In genomic region chr9:136697146-136697820, GRCh38 we compare ENCODE assay signal across 1 cellular context.
TF ChIP-seq lines count a peak whose summit lies in the region.

No MANE protein-coding gene starts in this region.

TF ChIP-seq in HepG2, 621 proteins besides CTCF, POLR2A, EP300 and RAD21 (continued from another document and continues in another):
- TF ChIP-seq PLRG1 (conservative IDR thresholded peaks at IDR 0.05) (no peak), CSRNP1 (CRISPR knock-in tag; IDR thresholded peaks at IDR 0.05) (no peak), ZNF850 (CRISPR knock-in tag; conservative IDR thresholded peaks at IDR 0.05) (no peak), KDM5B (CRISPR knock-in tag; IDR thresholded peaks at IDR 0.05; ENCODE audit: borderline replicate concordance) (peak; percentile 69; the same call in 1 of the 2 replicates), ZNF768 (CRISPR knock-in tag; IDR thresholded peaks at IDR 0.05) (no peak), ZNF333 (CRISPR knock-in tag; IDR thresholded peaks at IDR 0.05; ENCODE audit: borderline replicate concordance) (no peak), TP53 (CRISPR knock-in tag; conservative IDR thresholded peaks at IDR 0.05) (no peak), ATF4 (CRISPR knock-in tag; IDR thresholded peaks at IDR 0.05) (no peak), ZNF367 (CRISPR knock-in tag; IDR thresholded peaks at IDR 0.05; ENCODE audit: borderline replicate concordance) (no peak), PHF20 (CRISPR knock-in tag; IDR thresholded peaks at IDR 0.05) (no peak), PAF1 (CRISPR knock-in tag; IDR thresholded peaks at IDR 0.05) (no peak), ZNF318 (CRISPR knock-in tag; IDR thresholded peaks at IDR 0.05) (no peak), ATM (IDR thresholded peaks at IDR 0.05; ENCODE audit: borderline replicate concordance) (no peak), YEATS4 (CRISPR knock-in tag; IDR thresholded peaks at IDR 0.05; ENCODE audit: borderline replicate concordance) (peak; percentile 62; the same call in 1 of the 2 replicates), MED1 (CRISPR knock-in tag; IDR thresholded peaks at IDR 0.05) (peak; percentile 81), FLYWCH1 (CRISPR knock-in tag; IDR thresholded peaks at IDR 0.05) (no peak), HES4 (CRISPR knock-in tag; IDR thresholded peaks at IDR 0.05; ENCODE audit: borderline replicate concordance) (no peak), ZNF777 (CRISPR knock-in tag; IDR thresholded peaks at IDR 0.05) (no peak), GATAD1 (CRISPR knock-in tag; IDR thresholded peaks at IDR 0.05) (0 out of 2 replicates have a peak, but pooled peaks have one; percentile 16), ZBTB38 (CRISPR knock-in tag; IDR thresholded peaks at IDR 0.05) (peak; percentile 66; the same call in 1 of the 2 replicates), AGO2 (optimal IDR thresholded peaks at IDR 0.05; ENCODE audit: low read depth, low read length) (no peak), THAP11 (CRISPR knock-in tag; IDR thresholded peaks at IDR 0.05) (no peak), CBX2 (IDR thresholded peaks at IDR 0.05; ENCODE audit: low read depth, low read length) (no peak), CBX2 (CRISPR knock-in tag; IDR thresholded peaks at IDR 0.05; ENCODE audit: low read depth) (no peak), PAX8 (CRISPR knock-in tag; IDR thresholded peaks at IDR 0.05; ENCODE audit: borderline replicate concordance) (no peak), ZNF275 (CRISPR knock-in tag; IDR thresholded peaks at IDR 0.05; ENCODE audit: borderline replicate concordance) (no peak), KDM3A (CRISPR knock-in tag; IDR thresholded peaks at IDR 0.05; ENCODE audit: low read depth) (no peak), PHB2 (IDR thresholded peaks at IDR 0.05; ENCODE audit: partially characterized antibody) (no peak), NFATC3 (CRISPR knock-in tag; IDR thresholded peaks at IDR 0.05) (no peak), ZNF749 (CRISPR knock-in tag; IDR thresholded peaks at IDR 0.05; ENCODE audit: borderline replicate concordance) (no peak), ZNF772 (CRISPR knock-in tag; IDR thresholded peaks at IDR 0.05) (no peak), ZFP37 (CRISPR knock-in tag; IDR thresholded peaks at IDR 0.05; ENCODE audit: borderline replicate concordance) (no peak), NKX3-1 (CRISPR knock-in tag; IDR thresholded peaks at IDR 0.05) (no peak), ZNF776 (CRISPR knock-in tag; IDR thresholded peaks at IDR 0.05) (no peak), THAP8 (CRISPR knock-in tag; IDR thresholded peaks at IDR 0.05; ENCODE audit: borderline replicate concordance) (no peak), HOXA7 (CRISPR knock-in tag; IDR thresholded peaks at IDR 0.05) (no peak)
- TF ChIP-seq, protein P1, sequence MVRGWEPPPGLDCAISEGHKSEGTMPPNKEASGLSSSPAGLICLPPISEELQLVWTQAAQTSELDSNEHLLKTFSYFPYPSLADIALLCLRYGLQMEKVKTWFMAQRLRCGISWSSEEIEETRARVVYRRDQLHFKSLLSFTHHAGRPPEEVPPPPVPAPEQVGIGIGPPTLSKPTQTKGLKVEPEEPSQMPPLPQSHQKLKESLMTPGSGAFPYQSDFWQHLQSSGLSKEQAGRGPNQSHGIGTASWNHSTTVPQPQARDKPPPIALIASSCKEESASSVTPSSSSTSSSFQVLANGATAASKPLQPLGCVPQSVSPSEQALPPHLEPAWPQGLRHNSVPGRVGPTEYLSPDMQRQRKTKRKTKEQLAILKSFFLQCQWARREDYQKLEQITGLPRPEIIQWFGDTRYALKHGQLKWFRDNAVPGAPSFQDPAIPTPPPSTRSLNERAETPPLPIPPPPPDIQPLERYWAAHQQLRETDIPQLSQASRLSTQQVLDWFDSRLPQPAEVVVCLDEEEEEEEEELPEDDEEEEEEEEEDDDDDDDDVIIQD (CRISPR knock-in tag; IDR thresholded peaks at IDR 0.05; ENCODE audit: low read depth): no peak
- TF ChIP-seq, protein P2, sequence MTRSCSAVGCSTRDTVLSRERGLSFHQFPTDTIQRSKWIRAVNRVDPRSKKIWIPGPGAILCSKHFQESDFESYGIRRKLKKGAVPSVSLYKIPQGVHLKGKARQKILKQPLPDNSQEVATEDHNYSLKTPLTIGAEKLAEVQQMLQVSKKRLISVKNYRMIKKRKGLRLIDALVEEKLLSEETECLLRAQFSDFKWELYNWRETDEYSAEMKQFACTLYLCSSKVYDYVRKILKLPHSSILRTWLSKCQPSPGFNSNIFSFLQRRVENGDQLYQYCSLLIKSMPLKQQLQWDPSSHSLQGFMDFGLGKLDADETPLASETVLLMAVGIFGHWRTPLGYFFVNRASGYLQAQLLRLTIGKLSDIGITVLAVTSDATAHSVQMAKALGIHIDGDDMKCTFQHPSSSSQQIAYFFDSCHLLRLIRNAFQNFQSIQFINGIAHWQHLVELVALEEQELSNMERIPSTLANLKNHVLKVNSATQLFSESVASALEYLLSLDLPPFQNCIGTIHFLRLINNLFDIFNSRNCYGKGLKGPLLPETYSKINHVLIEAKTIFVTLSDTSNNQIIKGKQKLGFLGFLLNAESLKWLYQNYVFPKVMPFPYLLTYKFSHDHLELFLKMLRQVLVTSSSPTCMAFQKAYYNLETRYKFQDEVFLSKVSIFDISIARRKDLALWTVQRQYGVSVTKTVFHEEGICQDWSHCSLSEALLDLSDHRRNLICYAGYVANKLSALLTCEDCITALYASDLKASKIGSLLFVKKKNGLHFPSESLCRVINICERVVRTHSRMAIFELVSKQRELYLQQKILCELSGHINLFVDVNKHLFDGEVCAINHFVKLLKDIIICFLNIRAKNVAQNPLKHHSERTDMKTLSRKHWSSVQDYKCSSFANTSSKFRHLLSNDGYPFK (CRISPR knock-in tag; IDR thresholded peaks at IDR 0.05; ENCODE audit: borderline replicate concordance): no peak
- TF ChIP-seq, protein P3, sequence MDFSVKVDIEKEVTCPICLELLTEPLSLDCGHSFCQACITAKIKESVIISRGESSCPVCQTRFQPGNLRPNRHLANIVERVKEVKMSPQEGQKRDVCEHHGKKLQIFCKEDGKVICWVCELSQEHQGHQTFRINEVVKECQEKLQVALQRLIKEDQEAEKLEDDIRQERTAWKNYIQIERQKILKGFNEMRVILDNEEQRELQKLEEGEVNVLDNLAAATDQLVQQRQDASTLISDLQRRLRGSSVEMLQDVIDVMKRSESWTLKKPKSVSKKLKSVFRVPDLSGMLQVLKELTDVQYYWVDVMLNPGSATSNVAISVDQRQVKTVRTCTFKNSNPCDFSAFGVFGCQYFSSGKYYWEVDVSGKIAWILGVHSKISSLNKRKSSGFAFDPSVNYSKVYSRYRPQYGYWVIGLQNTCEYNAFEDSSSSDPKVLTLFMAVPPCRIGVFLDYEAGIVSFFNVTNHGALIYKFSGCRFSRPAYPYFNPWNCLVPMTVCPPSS (IDR thresholded peaks at IDR 0.05): no peak
- TF ChIP-seq, protein P4, sequence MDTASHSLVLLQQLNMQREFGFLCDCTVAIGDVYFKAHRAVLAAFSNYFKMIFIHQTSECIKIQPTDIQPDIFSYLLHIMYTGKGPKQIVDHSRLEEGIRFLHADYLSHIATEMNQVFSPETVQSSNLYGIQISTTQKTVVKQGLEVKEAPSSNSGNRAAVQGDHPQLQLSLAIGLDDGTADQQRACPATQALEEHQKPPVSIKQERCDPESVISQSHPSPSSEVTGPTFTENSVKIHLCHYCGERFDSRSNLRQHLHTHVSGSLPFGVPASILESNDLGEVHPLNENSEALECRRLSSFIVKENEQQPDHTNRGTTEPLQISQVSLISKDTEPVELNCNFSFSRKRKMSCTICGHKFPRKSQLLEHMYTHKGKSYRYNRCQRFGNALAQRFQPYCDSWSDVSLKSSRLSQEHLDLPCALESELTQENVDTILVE (CRISPR knock-in tag; IDR thresholded peaks at IDR 0.05): no peak
- TF ChIP-seq, protein P5, sequence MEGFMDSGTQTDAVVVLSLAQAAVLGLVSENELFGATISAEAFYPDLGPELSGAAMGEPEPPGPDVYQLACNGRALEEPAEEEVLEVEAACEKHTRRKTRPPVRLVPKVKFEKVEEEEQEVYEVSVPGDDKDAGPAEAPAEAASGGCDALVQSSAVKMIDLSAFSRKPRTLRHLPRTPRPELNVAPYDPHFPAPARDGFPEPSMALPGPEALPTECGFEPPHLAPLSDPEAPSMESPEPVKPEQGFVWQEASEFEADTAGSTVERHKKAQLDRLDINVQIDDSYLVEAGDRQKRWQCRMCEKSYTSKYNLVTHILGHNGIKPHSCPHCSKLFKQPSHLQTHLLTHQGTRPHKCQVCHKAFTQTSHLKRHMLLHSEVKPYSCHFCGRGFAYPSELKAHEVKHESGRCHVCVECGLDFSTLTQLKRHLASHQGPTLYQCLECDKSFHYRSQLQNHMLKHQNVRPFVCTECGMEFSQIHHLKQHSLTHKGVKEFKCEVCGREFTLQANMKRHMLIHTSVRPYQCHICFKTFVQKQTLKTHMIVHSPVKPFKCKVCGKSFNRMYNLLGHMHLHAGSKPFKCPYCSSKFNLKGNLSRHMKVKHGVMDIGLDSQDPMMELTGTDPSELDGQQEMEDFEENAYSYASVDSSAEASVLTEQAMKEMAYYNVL (CRISPR knock-in tag; IDR thresholded peaks at IDR 0.05; ENCODE audit: borderline replicate concordance): peak; percentile 52; the same call in 1 of the 2 replicates
